In genomic region chr6:22558288-22558882, GRCh38 we compare ENCODE assay signal across 17 cellular contexts. TPM values are rescaled to one million over a fixed set of nuclear protein-coding genes. Genes with fewer than 3 reads are reported as not detected.
"Had no signal": no experiment of that assay in that cellular context is flagged by ENCODE, and none has a peak within 500 bp of the region (broad histone marks: within the 10 kb centered on the region; RNA-seq: fewer than 3 reads in every experiment).

No MANE protein-coding gene starts in this region.

- H3K9me3 ChIP-seq: body of pancreas, upper lobe of right lung had no signal

- H3K27me3 ChIP-seq: adrenal gland, body of pancreas, upper lobe of right lung had no signal

- H3K36me3 ChIP-seq: adrenal gland, upper lobe of right lung had no signal

- H3K4me1 ChIP-seq: adrenal gland, upper lobe of right lung had no signal

- ATAC-seq: body of pancreas; left cardiac atrium; naive thymus-derived CD4-positive, alpha-beta T cell; sciatic nerve; upper lobe of right lung had no signal

- H3K4me3 ChIP-seq: adrenal gland, body of pancreas, upper lobe of right lung had no signal

- DNase-seq: activated CD4-positive, CD25-positive, alpha-beta regulatory T cell; activated naive CD4-positive, alpha-beta T cell treated with anti-CD3 and anti-CD28 coated beads, Interleukin-2, amount 50 U/mL, for 16 hours; adrenal gland; body of pancreas; effector memory CD4-positive, alpha-beta T cell; erythroblast; left cardiac atrium; naive thymus-derived CD4-positive, alpha-beta T cell; posterior cingulate gyrus; stimulated activated CD4-positive, alpha-beta T cell treated with anti-CD3 and anti-CD28 coated beads, Interleukin-2, amount 100 ng/mL, for 48 hours; stimulated activated naive CD4-positive, alpha-beta T cell treated with Interleukin-2 at 50 U/mL for 16 hours; upper lobe of right lung had no signal

- H3K27ac ChIP-seq: adrenal gland, body of pancreas, upper lobe of right lung had no signal

RNA-seq across cellular contexts. Expression of gene HDGFL1, which starts 11.0 kb away (rescaled TPM):
- total RNA-seq: adrenal gland; body of pancreas; glomerular endothelial cell; left cardiac atrium; lung microvascular endothelial cell; mononuclear cell; naive thymus-derived CD4-positive, alpha-beta T cell; sciatic nerve; T-helper 1 cell treated with Interleukin-12 subunit alpha and Interleukin-12 subunit beta and Interleukin-4 antibody, amounts not matched to agents 30 ng/mL and 1 ng/mL, for 36 hours; upper lobe of right lung had no signal
- polyA plus RNA-seq: adrenal gland; naive thymus-derived CD4-positive, alpha-beta T cell had no signal
